ENCODE assay signal across 8 cellular contexts in genomic region chr10:50431791-50432190, GRCh38.
A peak's percentile ranks its signal among the peaks of the same experiment; 100 is the strongest.
DNase-seq lines count a peak whose midpoint lies in the region; ATAC-seq, FAIRE-seq and TF ChIP-seq lines count a peak whose summit lies in the region.

No MANE protein-coding gene starts in this region.

- ATAC-seq in GM18511 (IDR thresholded peaks at IDR 0.05; ENCODE audit: unreplicated experiment) (peak; percentile 90), GM21737 (IDR thresholded peaks at IDR 0.05; ENCODE audit: unreplicated experiment) (peak; percentile 77)

- peaks cover 0 to 2% of the 10 kb centered on the region in 2 donors for H3K36me3 ChIP-seq in small intestine (ENCODE audit: control insufficient read depth in 2 of 2, insufficient read depth in 2 of 2, low read length in 2 of 2)

- FAIRE-seq in small intestine (lab: Jason Lieb, UNC) = no peak

- DNase-seq in NOMO-1 (lab: John Stamatoyannopoulos, UW; ENCODE audit: unreplicated experiment in 2 of 2) (peak; percentile 44 to 70), fibroblast of the aortic adventitia (ENCODE audit: low read depth) (peak; percentile 64), LoVo (ENCODE audit: low spot score) (no peak), small intestine (no peak), NCI-H2196 (lab: John Stamatoyannopoulos, UW; ENCODE audit: unreplicated experiment) (no peak), DMS79 (lab: John Stamatoyannopoulos, UW) (no peak)

- no peak for TF ChIP-seq CTCF in fibroblast of the aortic adventitia (IDR thresholded peaks at IDR 0.05; ENCODE audit: insufficient read depth, low read length)

- WGBS in small intestine, 3 donors = 56 to 81% (median 76%) methylated on average over 3 of the region's 3 CpGs

- no peaks in the 10 kb centered on the region for H3K27me3 ChIP-seq in small intestine (ENCODE audit: control insufficient read depth in 2 of 2, insufficient read depth in 2 of 2, low read length in 2 of 2)

- H3K4me3 ChIP-seq in fibroblast of the aortic adventitia (ENCODE audit: low read depth, low read length) = peak overlapping the region; percentile 11
- no peak overlapping the region for H3K4me3 ChIP-seq in small intestine (ENCODE audit: low read depth in 1 of 2, low read length in 2 of 2)

- H3K4me1 ChIP-seq in small intestine (ENCODE audit: control insufficient read depth in 2 of 2, insufficient read depth in 1 of 2, low read depth in 1 of 2, low read length in 1 of 2) = no peaks in the 10 kb centered on the region

- H3K9me3 ChIP-seq in small intestine (ENCODE audit: control insufficient read depth, low read depth) = no peaks in the 10 kb centered on the region

- peak overlapping the region in 1 of 2 donors; percentile 50 for H3K27ac ChIP-seq in small intestine (ENCODE audit: low read depth in 1 of 2, low read length in 1 of 2)

Comparison
In these comparisons a context has a peak if more than half of its experiments do, and no peak if none do; other contexts are left out.
1. DNase-seq: peak in NOMO-1 (2 of 2) and fibroblast of the aortic adventitia (single experiment); none in LoVo (single experiment), small intestine (single experiment), NCI-H2196 (single experiment) and DMS79 (single experiment).